In genomic region chr20:32787168-32787567, GRCh38 we compare ENCODE assay signal across 13 cellular contexts. TPM values are rescaled to one million over a fixed set of nuclear protein-coding genes. Genes with fewer than 3 reads are reported as not detected.
DNase-seq lines count a peak whose midpoint lies in the region; ATAC-seq and TF ChIP-seq lines count a peak whose summit lies in the region.
"Had no signal": no experiment of that assay in that cellular context is flagged by ENCODE, and none has a peak within 500 bp of the region (broad histone marks: within the 10 kb centered on the region; RNA-seq: fewer than 3 reads in every experiment).

No MANE protein-coding gene starts in this region.

- H2AFZ ChIP-seq in DND-41 (ENCODE audit: low read depth, low read length) (no peak overlapping the region), H9 (ENCODE audit: low read length) (no peak overlapping the region)

- no peak overlapping the region for H3K4ac ChIP-seq in H9 (ENCODE audit: low read depth, low read length)

- CTCF ChIA-PET in WTC11 (lab: Charles Lee) = interaction anchor here (4.2 kb wide), 1 partner anchor 8 kb away, joined by 91 read pairs; no protein-coding TSS in a partner anchor

- no peak overlapping the region for H2AK5ac ChIP-seq in H9 (ENCODE audit: insufficient read length, low read length)

- H4K5ac ChIP-seq in H9 (ENCODE audit: insufficient read length, low read depth, low read length) = no peak overlapping the region

- H4K8ac ChIP-seq in H9 (replicated peaks; ENCODE audit: insufficient read length, low read depth, low read length) = no peak overlapping the region

- H3K27ac ChIP-seq in DND-41 (ENCODE audit: low read length) (no peak overlapping the region), H9 (ENCODE audit: insufficient read length, low read depth, low read length) (no peak overlapping the region)
- H3K27ac ChIP-seq: BLaER1 treated with 17β-estradiol and CSF1 and Interleukin-3, amounts not matched to agents 10 nM and 100 nM had no signal

- POLR2A ChIA-PET in WTC11 (lab: Charles Lee) = no interaction called here

- H3K4me3 ChIP-seq in DND-41 (ENCODE audit: low read depth in 1 of 2, low read length in 2 of 2) = no peak overlapping the region
- H3K4me3 ChIP-seq: BLaER1 treated with 17β-estradiol and CSF1 and Interleukin-3, amounts not matched to agents 10 nM and 100 nM had no signal

- TF ChIP-seq CTCF in DND-41 (IDR thresholded peaks at IDR 0.05; ENCODE audit: borderline replicate concordance, extremely low read depth, low read length, poor library complexity, severe bottlenecking) (peak; percentile 19), H9 (conservative IDR thresholded peaks at IDR 0.05) (peak; percentile 22; the same call in 2 of the 3 replicates), WTC11 (IDR thresholded peaks at IDR 0.05) (no peak), endothelial cell (IDR thresholded peaks at IDR 0.05; ENCODE audit: unreplicated experiment) (no peak)

- no peak overlapping the region for H4K91ac ChIP-seq in H9 (ENCODE audit: insufficient read length, low read depth, low read length)

- H3K27me3 Mint-ChIP-seq in H9 (ENCODE audit: low read depth) = no peaks in the 10 kb centered on the region
- H3K27me3 Mint-ChIP-seq in WTC11 (ENCODE audit: low read depth) = no peaks in the 10 kb centered on the region
- H3K27me3 Mint-ChIP-seq in endothelial cell (ENCODE audit: unreplicated experiment) = peaks cover 1% of the 10 kb centered on the region
- H3K27me3 Mint-ChIP-seq: CD4-positive, CD25-positive, alpha-beta regulatory T cell had no signal

- H3K9me3 Mint-ChIP-seq in H9 (no peaks in the 10 kb centered on the region), WTC11 (no peaks in the 10 kb centered on the region), endothelial cell (ENCODE audit: unreplicated experiment) (no peaks in the 10 kb centered on the region)
- H3K9me3 Mint-ChIP-seq: CD4-positive, CD25-positive, alpha-beta regulatory T cell had no signal

- H4K20me1 ChIP-seq in DND-41 (ENCODE audit: insufficient read depth, low read length) = no peaks in the 10 kb centered on the region
- H4K20me1 ChIP-seq in H9 (ENCODE audit: control insufficient read depth, insufficient read depth, insufficient read length) = no peaks in the 10 kb centered on the region

- peaks cover 5% of the 10 kb centered on the region for H3K79me1 ChIP-seq in H9 (ENCODE audit: insufficient read depth, low read depth, low read length, poor library complexity, severe bottlenecking)

- no peaks in the 10 kb centered on the region for H3K79me2 ChIP-seq in DND-41 (ENCODE audit: insufficient read depth, low read length)
- no peaks in the 10 kb centered on the region for H3K79me2 ChIP-seq in H9 (ENCODE audit: insufficient read depth, low read length)

- H3K23me2 ChIP-seq in H9 (ENCODE audit: insufficient read length, low read depth, low read length, poor library complexity, severe bottlenecking) = no peaks in the 10 kb centered on the region

- H2BK20ac ChIP-seq in H9 (ENCODE audit: low read depth, low read length, poor library complexity, severe bottlenecking) = no peak overlapping the region

- H3K23ac ChIP-seq in H9 (ENCODE audit: insufficient read length, low read depth, low read length) = no peak overlapping the region

- peaks cover 21 to 36% of the 10 kb centered on the region in 2 experiments for H3K4me1 Mint-ChIP-seq in H9
- H3K4me1 Mint-ChIP-seq in WTC11 = peaks cover 34% of the 10 kb centered on the region
- peaks cover 21% of the 10 kb centered on the region for H3K4me1 Mint-ChIP-seq in endothelial cell (ENCODE audit: unreplicated experiment)

- DNase-seq in DND-41 = no peak
- no peak for DNase-seq in H9
- DNase-seq in WTC11 (ENCODE audit: low spot score) = no peak
- no peak for DNase-seq in endothelial cell (ENCODE audit: low spot score)
- no peak for DNase-seq in occipital lobe (lab: John Stamatoyannopoulos, UW)
- DNase-seq: ACHN; CD4-positive, CD25-positive, alpha-beta regulatory T cell; DMS53; H7 had no signal

- no peak overlapping the region for H3K56ac ChIP-seq in H9 (ENCODE audit: insufficient read length, low read depth, low read length)

- no peaks in the 10 kb centered on the region for H3K9me3 ChIP-seq in DND-41 (ENCODE audit: insufficient read depth, low read length, severe bottlenecking)
- no peaks in the 10 kb centered on the region for H3K9me3 ChIP-seq in H9 (ENCODE audit: control insufficient read depth, low read depth, low read length)
- H3K9me3 ChIP-seq: BLaER1 treated with 17β-estradiol and CSF1 and Interleukin-3, amounts not matched to agents 10 nM and 100 nM had no signal

- H3K36me3 ChIP-seq in DND-41 (ENCODE audit: insufficient read depth, low read length) = peaks cover 53% of the 10 kb centered on the region

- H2BK120ac ChIP-seq in H9 (ENCODE audit: low read depth, low read length, poor library complexity, severe bottlenecking) = no peak overlapping the region

- H2BK5ac ChIP-seq in H9 (ENCODE audit: insufficient read length, low read length) = no peak overlapping the region

- no peak overlapping the region for H3K4me3 Mint-ChIP-seq in H9
- no peak overlapping the region for H3K4me3 Mint-ChIP-seq in WTC11
- peak overlapping the region; percentile 77 for H3K4me3 Mint-ChIP-seq in endothelial cell (ENCODE audit: unreplicated experiment)
- H3K4me3 Mint-ChIP-seq: CD4-positive, CD25-positive, alpha-beta regulatory T cell had no signal

- no peak overlapping the region for H3K14ac ChIP-seq in H9 (ENCODE audit: insufficient read depth, low read length)

- H2BK12ac ChIP-seq in H9 (ENCODE audit: insufficient read length, low read depth, low read length) = no peak overlapping the region

- H3K36me3 Mint-ChIP-seq in H9 (ENCODE audit: insufficient read depth in 1 of 3, low read depth in 3 of 3) (peaks cover 88 to 100% (median 99%) of the 10 kb centered on the region in 3 experiments), WTC11 (peaks cover 99% of the 10 kb centered on the region), endothelial cell (ENCODE audit: low read depth, unreplicated experiment) (peaks cover 46% of the 10 kb centered on the region)
- H3K36me3 Mint-ChIP-seq: CD4-positive, CD25-positive, alpha-beta regulatory T cell had no signal

- H3K4me1 ChIP-seq in DND-41 (ENCODE audit: insufficient read depth, low read length) (peaks cover 8% of the 10 kb centered on the region), H9 (ENCODE audit: insufficient read depth, low read length) (no peaks in the 10 kb centered on the region)

- ATAC-seq in DND-41 (ENCODE audit: insufficient read depth, low read depth) (no peak), WTC11 (no peak; the same call in 1 of the 2 replicates), HG03135 (IDR thresholded peaks at IDR 0.05; ENCODE audit: unreplicated experiment) (no peak), HG02588 (IDR thresholded peaks at IDR 0.05; ENCODE audit: unreplicated experiment) (no peak), HG03039 (IDR thresholded peaks at IDR 0.05; ENCODE audit: unreplicated experiment) (no peak)

- no CpG with 5 or more reads among the region's 16 CpGs for WGBS in H9 (ENCODE audit: extremely low coverage, insufficient read length, low lambda C conversion rate)

- no peak overlapping the region for H3T11ph ChIP-seq in H9 (ENCODE audit: low read length)

- no peak overlapping the region for H3K9ac ChIP-seq in DND-41 (ENCODE audit: low read depth, low read length)
- H3K9ac ChIP-seq in H9 (ENCODE audit: extremely low read depth, insufficient read length, low read length) = no peak overlapping the region
- H3K9ac ChIP-seq: BLaER1 treated with 17β-estradiol and CSF1 and Interleukin-3, amounts not matched to agents 10 nM and 100 nM had no signal

- H3K4me2 ChIP-seq in DND-41 (ENCODE audit: insufficient read depth, low read length) = no peak overlapping the region
- no peak overlapping the region for H3K4me2 ChIP-seq in H9 (ENCODE audit: insufficient read depth, insufficient read length, low read length)
- H3K4me2 ChIP-seq: BLaER1 treated with 17β-estradiol and CSF1 and Interleukin-3, amounts not matched to agents 10 nM and 100 nM had no signal

- H3K27ac Mint-ChIP-seq in H9 (peak overlapping the region in 2 of 3 experiments; percentile 87 to 94; a peak in 5 of 7 replicates), WTC11 (peak overlapping the region; percentile 95), endothelial cell (ENCODE audit: unreplicated experiment) (no peak overlapping the region)

- no peak overlapping the region for H3K18ac ChIP-seq in H9 (ENCODE audit: insufficient read length, low read depth, low read length)

- H3K27me3 ChIP-seq in DND-41 (ENCODE audit: insufficient read depth, low read length, poor library complexity) (no peaks in the 10 kb centered on the region), H9 (ENCODE audit: insufficient read depth, low read length) (no peaks in the 10 kb centered on the region)
- H3K27me3 ChIP-seq: BLaER1 treated with 17β-estradiol and CSF1 and Interleukin-3, amounts not matched to agents 10 nM and 100 nM had no signal

- H2BK15ac ChIP-seq in H9 (ENCODE audit: low read depth, low read length) = no peak overlapping the region

TF ChIP-seq in WTC11, 78 proteins besides CTCF, POLR2A, EP300 and RAD21 (continues in another document):
- TF ChIP-seq NR1H2 (CRISPR knock-in tag; IDR thresholded peaks at IDR 0.05) = no peak
- no peak for TF ChIP-seq ZNF219 (CRISPR knock-in tag; IDR thresholded peaks at IDR 0.05; ENCODE audit: borderline replicate concordance)
- no peak for TF ChIP-seq SMAD3 (CRISPR knock-in tag; IDR thresholded peaks at IDR 0.05; ENCODE audit: borderline replicate concordance)
- no peak for TF ChIP-seq PREB (CRISPR knock-in tag; IDR thresholded peaks at IDR 0.05; ENCODE audit: borderline replicate concordance)

RNA-seq across cellular contexts. Expression of gene DNMT3B, which starts 25.0 kb away (rescaled TPM):
- total RNA-seq in H9 (2021) = 980 and 996 TPM in 2 replicates
- total RNA-seq in WTC11 (2021) = 638 to 682 TPM (median 641 TPM) in 3 replicates
- 77.9 TPM for total RNA-seq in endothelial cell (ENCODE audit: unreplicated experiment)
- 4.8 TPM for total RNA-seq in occipital lobe

RNA-seq across cellular contexts. Expression of gene MAPRE1, which starts 32.6 kb away (rescaled TPM):
- 286 and 289 TPM in 2 replicates for total RNA-seq in H9 (2021)
- 154 to 159 TPM (median 155 TPM) in 3 replicates for total RNA-seq in WTC11 (2021)
- total RNA-seq in endothelial cell (ENCODE audit: unreplicated experiment) = 131 TPM
- 109 TPM for total RNA-seq in occipital lobe

RNA-seq across cellular contexts. Expression of gene COMMD7, which starts 43.9 kb away (rescaled TPM):
- total RNA-seq in H9 (2021) (65.0 and 66.1 TPM in 2 replicates), WTC11 (2021) (41.8 to 42.4 TPM (median 42.3 TPM) in 3 replicates), endothelial cell (ENCODE audit: unreplicated experiment) (73.7 TPM), occipital lobe (24.2 TPM)

Comparison
In these comparisons a context has a peak if more than half of its experiments do, and no peak if none do; other contexts are left out.
1. CTCF ChIP-seq: peak in DND-41 (single experiment) and H9 (single experiment); none in WTC11 (single experiment) and endothelial cell (single experiment).
2. RNA of gene DNMT3B, which starts 25.0 kb away (total RNA-seq): 980 to 996 TPM in H9, 638 to 682 TPM in WTC11 and 77.9 TPM in endothelial cell (single experiment); 4.8 TPM in occipital lobe (single experiment); every median in the first group is over 10 times any median in the second.